In the genomic region with DNA sequence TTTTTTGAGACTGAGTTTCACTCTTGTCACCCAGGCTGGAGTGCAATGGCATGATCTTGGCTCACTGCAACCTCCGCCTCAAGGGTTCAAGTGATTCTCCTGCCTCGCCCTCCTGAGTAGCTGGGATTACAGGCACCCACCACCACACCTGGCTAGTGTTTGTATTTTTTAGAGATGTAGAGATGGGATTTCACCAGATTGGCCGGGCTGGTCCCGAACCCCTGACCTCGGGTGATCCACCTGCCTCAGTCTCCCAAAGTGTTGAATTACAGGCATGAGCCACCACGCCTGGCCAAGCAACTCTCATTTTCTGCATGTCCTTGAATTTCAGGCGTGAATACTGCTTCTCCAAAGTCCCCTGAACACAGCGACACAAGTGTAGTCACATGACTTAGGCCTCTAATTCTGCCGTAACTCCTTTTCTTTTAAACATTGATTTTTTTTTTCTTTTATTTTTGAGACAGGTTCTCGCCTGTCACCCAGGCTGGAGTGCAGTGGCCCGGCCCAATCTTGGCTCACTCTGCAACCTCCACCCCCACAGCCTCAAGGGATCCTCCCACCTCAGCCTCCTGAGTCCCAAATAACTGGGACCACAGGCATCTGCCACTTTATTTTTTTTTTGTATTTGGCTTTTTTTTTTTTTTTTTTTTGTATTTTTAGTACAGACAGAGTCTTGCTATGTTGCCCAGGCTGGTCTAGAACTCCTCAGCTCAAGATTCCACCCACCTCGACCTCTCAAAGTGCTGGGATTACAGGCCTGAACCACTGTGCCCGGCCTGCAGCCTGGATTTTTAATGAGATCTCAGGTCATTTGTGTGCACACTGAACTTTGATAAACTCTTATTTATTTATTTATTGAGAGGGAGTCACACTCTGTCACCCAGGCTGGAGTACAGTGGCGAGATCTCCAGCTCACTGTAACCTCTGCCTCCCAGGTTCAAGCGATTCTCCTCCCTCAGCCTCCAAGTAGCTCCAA, we compare ENCODE assay signal across 17 cellular contexts.
A peak's percentile ranks its signal among the peaks of the same experiment; 100 is the strongest.
DNase-seq lines count a peak whose midpoint lies in the region; ATAC-seq and TF ChIP-seq lines count a peak whose summit lies in the region.
"Had no signal": no experiment of that assay in that cellular context is flagged by ENCODE, and none has a peak within 500 bp of the region (broad histone marks: within the 10 kb centered on the region; RNA-seq: fewer than 3 reads in every experiment).

No MANE protein-coding gene starts in this region.

- TF ChIP-seq CTCF in left ventricle myocardium inferior (IDR thresholded peaks at IDR 0.05; ENCODE audit: borderline replicate concordance) (no peak), GM13976 (IDR thresholded peaks at IDR 0.05; ENCODE audit: borderline replicate concordance, control extremely low read depth, extremely low read depth, insufficient read depth, missing control alignments) (no peak), osteoblast (IDR thresholded peaks at IDR 0.05; ENCODE audit: extremely low read depth, low read depth, low read length) (no peak)

- intact Hi-C loops in Right ventricle myocardium superior (cut with DNase I), result no loop called here
- intact Hi-C loops in left ventricle myocardium inferior (cut with micrococcal nuclease), result no loop called here

- H3K9me3 ChIP-seq in left ventricle myocardium inferior (replicated peaks) (peaks cover 4% of the 10 kb centered on the region), osteoblast (ENCODE audit: low read depth, low read length) (peaks cover 2% of the 10 kb centered on the region)
- H3K9me3 ChIP-seq: BLaER1 had no signal

- DNase-seq in Right ventricle myocardium superior, result peak; percentile 29
- DNase-seq in left ventricle myocardium inferior, result no peak
- DNase-seq in GM13976 (ENCODE audit: low spot score), result peak; percentile 2
- peak; percentile 43 for DNase-seq in ecto neural progenitor cell (ENCODE audit: low spot score)
- DNase-seq in osteoblast (ENCODE audit: insufficient read length, low spot score, missing footprints), result peak; percentile 22
- DNase-seq in AG08395 (ENCODE audit: low spot score), result no peak
- DNase-seq in NCI-H1092 (lab: John Stamatoyannopoulos, UW), result no peak
- DNase-seq: AML-193; CD4-positive, CD25-positive, alpha-beta regulatory T cell; DMS79; IMR-90; KG1 had no signal

- in situ Hi-C loops in GM13976 (cut with MboI; ENCODE audit: low sequenced_read_pairs, unreplicated experiment), result no loop called here

- H3K27ac ChIP-seq in left ventricle myocardium inferior (replicated peaks) (no peak overlapping the region), osteoblast (ENCODE audit: low read depth, low read length) (no peak overlapping the region)
- H3K27ac ChIP-seq: 22Rv1, BLaER1, HL-60 had no signal

- H2AFZ ChIP-seq in osteoblast (ENCODE audit: low read length), result no peak overlapping the region
- H2AFZ ChIP-seq: GM23338 had no signal

- H3K27me3 ChIP-seq in left ventricle myocardium inferior (ENCODE audit: low read depth) (peaks cover 30% of the 10 kb centered on the region), osteoblast (ENCODE audit: insufficient read depth, low read length) (no peaks in the 10 kb centered on the region)
- H3K27me3 ChIP-seq: BLaER1 had no signal

- H3K36me3 ChIP-seq in left ventricle myocardium inferior, result no peaks in the 10 kb centered on the region
- H3K36me3 ChIP-seq in osteoblast (ENCODE audit: insufficient read depth, low read length), result no peaks in the 10 kb centered on the region
- H3K36me3 ChIP-seq: BLaER1 had no signal

- H3K4me3 ChIP-seq in left ventricle myocardium inferior, result no peak overlapping the region
- H3K4me3 ChIP-seq in osteoblast (ENCODE audit: insufficient read depth, low read length), result no peak overlapping the region
- H3K4me3 ChIP-seq: BLaER1, GM23338 had no signal

- H4K20me1 ChIP-seq in osteoblast (ENCODE audit: insufficient read depth, low read length), result no peaks in the 10 kb centered on the region
- H4K20me1 ChIP-seq: BLaER1 had no signal

- ATAC-seq in Right ventricle myocardium superior (ENCODE audit: poor library complexity) (no peak), GM19395 (IDR thresholded peaks at IDR 0.05; ENCODE audit: unreplicated experiment) (no peak)
- ATAC-seq: GM23338 had no signal

- H3K4me2 ChIP-seq in osteoblast (ENCODE audit: insufficient read depth, low read length), result no peak overlapping the region
- H3K4me2 ChIP-seq: BLaER1, GM23338 had no signal

- H3K4me1 ChIP-seq in left ventricle myocardium inferior (no peaks in the 10 kb centered on the region), osteoblast (ENCODE audit: insufficient read depth, low read length) (no peaks in the 10 kb centered on the region)
- H3K4me1 ChIP-seq: BLaER1 had no signal

- no peaks in the 10 kb centered on the region for H3K79me2 ChIP-seq in osteoblast (ENCODE audit: insufficient read depth, low read length)

Comparison
In these comparisons a context has a peak if more than half of its experiments do, and no peak if none do; other contexts are left out.
1. DNase-seq: peak in Right ventricle myocardium superior (single experiment), GM13976 (single experiment), ecto neural progenitor cell (single experiment) and osteoblast (single experiment); none in left ventricle myocardium inferior (single experiment), AG08395 (single experiment) and NCI-H1092 (single experiment).